In genomic region chr13:33252103-33252502, GRCh38 we compare ENCODE assay signal across 1 cellular context.
TF ChIP-seq lines count a peak whose summit lies in the region.

No MANE protein-coding gene starts in this region.

TF ChIP-seq in IMR-90, 13 proteins besides CTCF, POLR2A, EP300 and RAD21 (continued from another document):
- no peak for TF ChIP-seq ELK1 (IDR thresholded peaks at IDR 0.05; ENCODE audit: borderline replicate concordance, low read depth, low read length)
- no peak for TF ChIP-seq MAZ (IDR thresholded peaks at IDR 0.05; ENCODE audit: borderline replicate concordance, low read depth, low read length)
- no peak for TF ChIP-seq SMC3 (IDR thresholded peaks at IDR 0.05; ENCODE audit: low read depth, low read length)
- no peak for TF ChIP-seq MAFK (IDR thresholded peaks at IDR 0.05; ENCODE audit: low read depth, low read length)
- TF ChIP-seq MXI1 (IDR thresholded peaks at IDR 0.05; ENCODE audit: borderline replicate concordance, low read depth, low read length) = no peak
- TF ChIP-seq NFE2L2 (IDR thresholded peaks at IDR 0.05; ENCODE audit: low read depth, low read length) = no peak
TF ChIP-seq in IMR-90: peak in this region for 0.
